In the genomic region with DNA sequence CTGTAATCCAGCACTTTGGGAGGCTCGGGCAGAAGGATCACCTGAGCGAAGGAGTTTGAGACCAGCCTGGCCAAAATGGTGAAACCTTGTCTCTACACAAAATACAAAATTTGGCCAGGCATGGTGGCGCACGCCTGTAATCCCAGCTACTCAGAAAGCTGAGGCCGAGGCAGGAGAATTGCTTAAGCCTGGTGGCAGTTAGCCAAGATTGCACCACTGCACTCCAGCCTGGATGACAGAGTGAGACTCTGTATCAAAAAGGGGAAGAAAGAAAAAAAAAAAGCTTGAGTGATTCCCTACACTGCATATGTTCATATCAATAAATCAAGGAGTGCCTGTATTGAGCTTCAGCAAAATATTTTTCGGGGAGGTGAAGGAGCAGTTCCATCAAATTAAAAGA, we compare ENCODE assay signal across 1 cellular context.
TF ChIP-seq lines count a peak whose summit lies in the region.

No MANE protein-coding gene starts in this region.

TF ChIP-seq in K562, 482 proteins besides CTCF, POLR2A, EP300 and RAD21 (continued from another document):
- TF ChIP-seq, protein P1, sequence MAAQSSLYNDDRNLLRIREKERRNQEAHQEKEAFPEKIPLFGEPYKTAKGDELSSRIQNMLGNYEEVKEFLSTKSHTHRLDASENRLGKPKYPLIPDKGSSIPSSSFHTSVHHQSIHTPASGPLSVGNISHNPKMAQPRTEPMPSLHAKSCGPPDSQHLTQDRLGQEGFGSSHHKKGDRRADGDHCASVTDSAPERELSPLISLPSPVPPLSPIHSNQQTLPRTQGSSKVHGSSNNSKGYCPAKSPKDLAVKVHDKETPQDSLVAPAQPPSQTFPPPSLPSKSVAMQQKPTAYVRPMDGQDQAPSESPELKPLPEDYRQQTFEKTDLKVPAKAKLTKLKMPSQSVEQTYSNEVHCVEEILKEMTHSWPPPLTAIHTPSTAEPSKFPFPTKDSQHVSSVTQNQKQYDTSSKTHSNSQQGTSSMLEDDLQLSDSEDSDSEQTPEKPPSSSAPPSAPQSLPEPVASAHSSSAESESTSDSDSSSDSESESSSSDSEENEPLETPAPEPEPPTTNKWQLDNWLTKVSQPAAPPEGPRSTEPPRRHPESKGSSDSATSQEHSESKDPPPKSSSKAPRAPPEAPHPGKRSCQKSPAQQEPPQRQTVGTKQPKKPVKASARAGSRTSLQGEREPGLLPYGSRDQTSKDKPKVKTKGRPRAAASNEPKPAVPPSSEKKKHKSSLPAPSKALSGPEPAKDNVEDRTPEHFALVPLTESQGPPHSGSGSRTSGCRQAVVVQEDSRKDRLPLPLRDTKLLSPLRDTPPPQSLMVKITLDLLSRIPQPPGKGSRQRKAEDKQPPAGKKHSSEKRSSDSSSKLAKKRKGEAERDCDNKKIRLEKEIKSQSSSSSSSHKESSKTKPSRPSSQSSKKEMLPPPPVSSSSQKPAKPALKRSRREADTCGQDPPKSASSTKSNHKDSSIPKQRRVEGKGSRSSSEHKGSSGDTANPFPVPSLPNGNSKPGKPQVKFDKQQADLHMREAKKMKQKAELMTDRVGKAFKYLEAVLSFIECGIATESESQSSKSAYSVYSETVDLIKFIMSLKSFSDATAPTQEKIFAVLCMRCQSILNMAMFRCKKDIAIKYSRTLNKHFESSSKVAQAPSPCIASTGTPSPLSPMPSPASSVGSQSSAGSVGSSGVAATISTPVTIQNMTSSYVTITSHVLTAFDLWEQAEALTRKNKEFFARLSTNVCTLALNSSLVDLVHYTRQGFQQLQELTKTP (IDR thresholded peaks at IDR 0.05; ENCODE audit: low read depth in 1 of 2, partially characterized antibody in 2 of 2), result no peak
- TF ChIP-seq ZNF3 (CRISPR knock-in tag; IDR thresholded peaks at IDR 0.05), result no peak
- TF ChIP-seq CBX8 (IDR thresholded peaks at IDR 0.05; ENCODE audit: borderline replicate concordance, extremely low read depth, low read depth, low read length, poor library complexity, severe bottlenecking), result no peak
- no peak for TF ChIP-seq EHMT2 (IDR thresholded peaks at IDR 0.05)
- TF ChIP-seq ZNF592 (IDR thresholded peaks at IDR 0.05), result no peak
- TF ChIP-seq NBN (IDR thresholded peaks at IDR 0.05; ENCODE audit: low read depth), result no peak
- TF ChIP-seq ZNF224 (CRISPR knock-in tag; IDR thresholded peaks at IDR 0.05), result no peak
- no peak for TF ChIP-seq NCOR1 (IDR thresholded peaks at IDR 0.05)
- TF ChIP-seq, protein P2, sequence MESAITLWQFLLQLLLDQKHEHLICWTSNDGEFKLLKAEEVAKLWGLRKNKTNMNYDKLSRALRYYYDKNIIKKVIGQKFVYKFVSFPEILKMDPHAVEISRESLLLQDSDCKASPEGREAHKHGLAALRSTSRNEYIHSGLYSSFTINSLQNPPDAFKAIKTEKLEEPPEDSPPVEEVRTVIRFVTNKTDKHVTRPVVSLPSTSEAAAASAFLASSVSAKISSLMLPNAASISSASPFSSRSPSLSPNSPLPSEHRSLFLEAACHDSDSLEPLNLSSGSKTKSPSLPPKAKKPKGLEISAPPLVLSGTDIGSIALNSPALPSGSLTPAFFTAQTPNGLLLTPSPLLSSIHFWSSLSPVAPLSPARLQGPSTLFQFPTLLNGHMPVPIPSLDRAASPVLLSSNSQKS (CRISPR knock-in tag; IDR thresholded peaks at IDR 0.05), result no peak
- no peak for TF ChIP-seq ZNF561 (CRISPR knock-in tag; conservative IDR thresholded peaks at IDR 0.05)
- no peak for TF ChIP-seq ZNF785 (CRISPR knock-in tag; IDR thresholded peaks at IDR 0.05)
